ENCODE assay signal across 1 cellular context in genomic region chr20:51303731-51304670, GRCh38.
TF ChIP-seq lines count a peak whose summit lies in the region.

No MANE protein-coding gene starts in this region.

TF ChIP-seq in H1, 55 proteins besides CTCF, POLR2A, EP300 and RAD21:
- TF ChIP-seq TEAD4 (IDR thresholded peaks at IDR 0.05; ENCODE audit: low read depth, low read length) (no peak), SIX5 (IDR thresholded peaks at IDR 0.05; ENCODE audit: low read depth, low read length) (no peak), CEBPB (IDR thresholded peaks at IDR 0.05; ENCODE audit: low read depth, low read length) (no peak), TAF1 (IDR thresholded peaks at IDR 0.05; ENCODE audit: low read depth, low read length) (no peak), HDAC2 (IDR thresholded peaks at IDR 0.05; ENCODE audit: borderline replicate concordance in 1 of 2, low read depth in 2 of 2, low read length in 2 of 2) (no peak), PHF8 (conservative IDR thresholded peaks at IDR 0.05; ENCODE audit: low read depth, low read length) (no peak), MAFK (IDR thresholded peaks at IDR 0.05; ENCODE audit: low read depth, low read length) (no peak), EZH2 (IDR thresholded peaks at IDR 0.05; ENCODE audit: low read depth, low read length, severe bottlenecking) (no peak), BRCA1 (IDR thresholded peaks at IDR 0.05; ENCODE audit: low read depth, low read length) (no peak), KDM1A (IDR thresholded peaks at IDR 0.05; ENCODE audit: borderline replicate concordance, low read length) (no peak), RFX5 (IDR thresholded peaks at IDR 0.05; ENCODE audit: borderline replicate concordance, low read depth, low read length) (no peak), NRF1 (IDR thresholded peaks at IDR 0.05; ENCODE audit: low read depth, low read length) (no peak), CBX5 (IDR thresholded peaks at IDR 0.05; ENCODE audit: low read depth, low read length) (no peak), TBP (IDR thresholded peaks at IDR 0.05; ENCODE audit: low read depth, low read length) (no peak), EGR1 (IDR thresholded peaks at IDR 0.05; ENCODE audit: borderline replicate concordance, low read depth, low read length) (no peak), HDAC6 (IDR thresholded peaks at IDR 0.05; ENCODE audit: low read depth, low read length) (no peak)
